8 cellular contexts compared by ENCODE assay signal in the genomic region with DNA sequence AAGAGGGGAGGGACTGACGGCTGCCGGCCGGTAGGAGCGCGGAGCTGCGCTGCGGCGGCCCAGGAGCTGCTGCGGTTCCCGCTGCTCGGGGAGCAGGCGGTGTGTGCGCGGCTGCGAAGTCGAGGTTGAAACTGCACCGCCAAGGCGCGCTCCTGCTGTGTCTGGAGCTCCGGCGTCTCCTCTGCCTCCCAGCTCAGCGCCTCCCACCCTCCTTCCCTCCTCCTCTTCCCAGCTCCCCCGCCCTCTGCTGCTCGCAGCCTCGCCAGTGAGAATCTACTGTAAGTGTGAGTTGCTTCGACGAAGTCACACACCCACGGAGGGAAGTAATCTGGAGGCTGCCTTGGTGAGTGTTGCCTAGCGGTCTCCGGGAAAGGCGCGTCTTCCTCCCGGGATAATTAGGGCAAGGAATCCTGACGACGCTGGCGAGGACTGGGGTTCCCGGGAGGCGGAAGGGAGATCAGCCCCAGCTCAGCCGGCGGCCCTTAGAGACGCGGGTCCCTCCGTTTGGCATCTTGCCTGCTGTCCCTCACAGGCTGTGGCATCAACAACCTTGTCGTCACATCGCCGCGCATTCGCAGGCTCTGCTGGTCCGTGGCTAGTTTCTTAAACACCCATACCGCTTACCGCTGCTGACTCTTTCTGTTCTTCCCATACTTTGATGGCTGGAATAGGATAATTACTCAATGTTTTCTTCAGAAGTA. TPM values are rescaled to one million over a fixed set of nuclear protein-coding genes. Genes with fewer than 3 reads are reported as not detected.
DNase-seq lines count a peak whose midpoint lies in the region; ATAC-seq and TF ChIP-seq lines count a peak whose summit lies in the region.

A gene (minus strand): TSS at position 159 of the 701 bp plus-strand sequence. CDS start 747 bp downstream, outside the sequence.

- H3K27ac ChIP-seq in prostate gland, result peak within 1 kb of the TSS; percentile 75 to 84

- H3K36me3 ChIP-seq in prostate gland, result no peaks in the 10 kb centered on the region

- peak; percentile 5 for DNase-seq in stimulated activated CD4-positive, alpha-beta T cell treated with anti-CD3 and anti-CD28 coated beads, Interleukin-15, amount 100 ng/mL, for 24 hours
- DNase-seq in stimulated activated CD4-positive, alpha-beta T cell treated with anti-CD3 and anti-CD28 coated beads, Interleukin-4, amount 100 ng/mL, for 24 hours, result no peak
- peak; percentile 75 for DNase-seq in NCI-H226
- peak; percentile 96 for DNase-seq in astrocyte of the spinal cord (ENCODE audit: low read depth, low spot score)
- peak; percentile 26 for DNase-seq in hepatic stellate cell (ENCODE audit: low spot score)
- peak; percentile 69 for DNase-seq in prostate gland (ENCODE audit: low spot score)

- TF ChIP-seq CTCF in astrocyte of the spinal cord (IDR thresholded peaks at IDR 0.05; ENCODE audit: low read depth, low read length) (peak; percentile 24), prostate gland (IDR thresholded peaks at IDR 0.05) (peak in 2 of 4 experiments; percentile 22 to 40)

- ATAC-seq in GM21717 (IDR thresholded peaks at IDR 0.05; ENCODE audit: unreplicated experiment), result no peak
- no peak for ATAC-seq in GM19324 (IDR thresholded peaks at IDR 0.05; ENCODE audit: low FRiP score, unreplicated experiment)

- H3K4me1 ChIP-seq in prostate gland (replicated peaks), result no peaks in the 10 kb centered on the region

- no peaks in the 10 kb centered on the region for H3K9me3 ChIP-seq in prostate gland

- intact Hi-C loops in prostate gland (cut with DNase I), result no loop called here

- 2% methylated on average over 44 of the region's 51 CpGs for WGBS in prostate gland

- peak within 1 kb of the TSS; percentile 73 for H3K4me3 ChIP-seq in astrocyte of the spinal cord (ENCODE audit: low read depth, low read length)
- peak within 1 kb of the TSS; percentile 34 to 53 for H3K4me3 ChIP-seq in prostate gland

- no peaks in the 10 kb centered on the region for H3K27me3 ChIP-seq in prostate gland (replicated peaks; ENCODE audit: insufficient read depth)

- in situ Hi-C loops in astrocyte of the spinal cord (cut with HindIII; ENCODE audit: low sequenced_read_pairs), result no loop called here

- TF ChIP-seq POLR2A in prostate gland (IDR thresholded peaks at IDR 0.05), result no peak

RNA-seq across cellular contexts. Expression of the gene that starts here (rescaled TPM):
- total RNA-seq in prostate gland, result 10 to 100 TPM in 1 of 2 donors, 1 to 10 TPM in 1; 2.2 to 11.0 TPM
